Comparison of ENCODE assay signal across 31 cellular contexts in the genomic region with DNA sequence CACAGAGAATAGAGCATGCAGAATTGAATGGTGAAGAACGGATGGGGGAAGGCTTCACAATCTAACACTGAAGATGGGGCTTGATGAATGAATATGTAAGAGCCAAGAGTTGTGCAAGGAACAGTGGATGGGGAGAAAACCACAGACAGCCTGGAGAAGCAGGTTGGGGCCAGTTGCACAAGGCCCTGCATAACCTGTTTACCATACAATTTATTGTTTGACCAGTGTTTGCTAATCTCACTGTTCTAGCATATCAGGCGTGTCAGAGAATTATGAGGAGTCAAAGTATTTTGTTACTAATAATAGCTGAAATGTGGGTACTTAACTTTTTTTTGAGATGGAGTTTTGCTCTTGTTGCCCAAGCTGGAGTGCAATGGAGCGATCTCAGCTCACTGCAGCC. TPM values are rescaled to one million over a fixed set of nuclear protein-coding genes. Genes with fewer than 3 reads are reported as not detected.
DNase-seq lines count a peak whose midpoint lies in the region; ATAC-seq and TF ChIP-seq lines count a peak whose summit lies in the region.
"Had no signal": no experiment of that assay in that cellular context is flagged by ENCODE, and none has a peak within 500 bp of the region (broad histone marks: within the 10 kb centered on the region; RNA-seq: fewer than 3 reads in every experiment).

No MANE protein-coding gene starts in this region.

- H3K4me3 ChIP-seq in AG10803 (ENCODE audit: low read length) (no peak overlapping the region), LNCaP clone FGC (ENCODE audit: low read depth, low read length) (no peak overlapping the region)
- H3K4me3 ChIP-seq: BLaER1 treated with 17β-estradiol and CSF1 and Interleukin-3, amounts not matched to agents 10 nM and 100 nM; GM12878; Peyer's patch had no signal

- H3K27me3 ChIP-seq in foreskin keratinocyte, result no peaks in the 10 kb centered on the region
- H3K27me3 ChIP-seq: BLaER1 treated with 17β-estradiol and CSF1 and Interleukin-3, amounts not matched to agents 10 nM and 100 nM; Peyer's patch had no signal

- peaks cover 43% of the 10 kb centered on the region for H3K36me3 Mint-ChIP-seq in activated T-cell treated with anti-CD3 and anti-CD28 coated beads, Interleukin-2, amount 50 U/mL, for 4 hours (ENCODE audit: insufficient read depth)
- H3K36me3 Mint-ChIP-seq: natural killer cell had no signal

- H3K4me3 Mint-ChIP-seq in activated T-cell treated with anti-CD3 and anti-CD28 coated beads, Interleukin-2, amount 50 U/mL, for 4 hours, result no peak overlapping the region
- H3K4me3 Mint-ChIP-seq: brain; immature natural killer cell; mesothelial cell of epicardium; natural killer cell; stimulated activated effector memory CD8-positive, alpha-beta T cell treated with anti-CD3 and anti-CD28 coated beads, Interleukin-12 subunit alpha, Interleukin-12 subunit beta, amount 100 ng/mL, for 72 hours; T-helper 2 cell treated with Interferon-gamma antibody and Interleukin-4, amounts not matched to agents 5 μg/mL and 100 μg/mL, for 36 hours had no signal

- CTCF ChIA-PET in RWPE1 (lab: Yijun Ruan, JAX), result interaction anchor here (0.9 kb wide), 1 partner anchor 84 kb away, joined by 3 read pairs; no protein-coding TSS in a partner anchor

- peaks cover 18% of the 10 kb centered on the region for H3K4me1 Mint-ChIP-seq in activated T-cell treated with anti-CD3 and anti-CD28 coated beads, Interleukin-2, amount 50 U/mL, for 4 hours (ENCODE audit: low read depth)
- H3K4me1 Mint-ChIP-seq: brain; immature natural killer cell; mesothelial cell of epicardium; natural killer cell; stimulated activated effector memory CD8-positive, alpha-beta T cell treated with anti-CD3 and anti-CD28 coated beads, Interleukin-12 subunit alpha, Interleukin-12 subunit beta, amount 100 ng/mL, for 72 hours had no signal

- H3K9me3 Mint-ChIP-seq in activated T-cell treated with anti-CD3 and anti-CD28 coated beads, Interleukin-2, amount 50 U/mL, for 4 hours, result no peaks in the 10 kb centered on the region
- H3K9me3 Mint-ChIP-seq: immature natural killer cell; mesothelial cell of epicardium; natural killer cell; stimulated activated effector memory CD8-positive, alpha-beta T cell treated with anti-CD3 and anti-CD28 coated beads, Interleukin-12 subunit alpha, Interleukin-12 subunit beta, amount 100 ng/mL, for 72 hours; T-helper 2 cell treated with Interferon-gamma antibody and Interleukin-4, amounts not matched to agents 5 μg/mL and 100 μg/mL, for 36 hours had no signal

- no peaks in the 10 kb centered on the region for H3K4me1 ChIP-seq in foreskin keratinocyte
- H3K4me1 ChIP-seq: Peyer's patch had no signal

- H3K27me3 Mint-ChIP-seq in activated T-cell treated with anti-CD3 and anti-CD28 coated beads, Interleukin-2, amount 50 U/mL, for 4 hours (ENCODE audit: low read depth), result no peaks in the 10 kb centered on the region
- H3K27me3 Mint-ChIP-seq: brain had no signal

- ATAC-seq in foreskin keratinocyte (no peak), GM19023 (IDR thresholded peaks at IDR 0.05; ENCODE audit: unreplicated experiment) (no peak), HG02588 (IDR thresholded peaks at IDR 0.05; ENCODE audit: unreplicated experiment) (no peak)
- ATAC-seq in activated T-cell treated with anti-CD3 and anti-CD28 coated beads, Interleukin-2, amount 50 U/mL, for 4 hours, result no peak
- ATAC-seq: GM12878; natural killer cell; stimulated activated effector memory CD8-positive, alpha-beta T cell treated with anti-CD3 and anti-CD28 coated beads, Interleukin-12 subunit alpha, Interleukin-12 subunit beta, amount 100 ng/mL, for 72 hours had no signal

- POLR2A ChIA-PET in RWPE1 (lab: Yijun Ruan, JAX; ENCODE audit: low non-redundant PET), result no interaction called here

- DNase-seq in AG10803 (ENCODE audit: low read depth) (peak; percentile 5), LNCaP clone FGC (ENCODE audit: low read depth) (peak; percentile 58), RWPE1 (ENCODE audit: low spot score) (peak; percentile 36), foreskin keratinocyte (peak; percentile 40 to 54)
- DNase-seq in activated T-cell treated with anti-CD3 and anti-CD28 coated beads, Interleukin-2, amount 50 U/mL, for 4 hours, result no peak
- no peak for DNase-seq in activated effector memory CD4-positive, alpha-beta T cell treated with anti-CD3 and anti-CD28 coated beads, Interleukin-2, amount 50 U/mL, for 16 hours
- DNase-seq: ACHN; activated CD4-positive, alpha-beta T cell treated with anti-CD3 and anti-CD28 coated beads, Interleukin-2, amount 50 U/mL, for 48 hours; effector CD4-positive, alpha-beta T cell; erythroblast; foreskin melanocyte; hippocampal formation; immature natural killer cell; Karpas-422; natural killer cell; NCI-H2081; NCI-H446 treated with DMSO at 0.1 percent for 48 hours; Peyer's patch; substantia nigra had no signal

- no peak overlapping the region for H3K27ac ChIP-seq in RWPE1
- H3K27ac ChIP-seq in foreskin keratinocyte, result no peak overlapping the region
- H3K27ac ChIP-seq: BLaER1 treated with 17β-estradiol and CSF1 and Interleukin-3, amounts not matched to agents 10 nM and 100 nM; Peyer's patch had no signal

- TF ChIP-seq CTCF in AG10803 (conservative IDR thresholded peaks at IDR 0.05; ENCODE audit: low read length), result no peak
- no peak for TF ChIP-seq CTCF in LNCaP clone FGC (IDR thresholded peaks at IDR 0.05; ENCODE audit: control insufficient read depth, extremely low read depth, insufficient read depth)
- TF ChIP-seq CTCF in RWPE1 (conservative IDR thresholded peaks at IDR 0.05; ENCODE audit: low read depth), result no peak
- no peak for TF ChIP-seq CTCF in foreskin keratinocyte (conservative IDR thresholded peaks at IDR 0.05)

RNA-seq across cellular contexts. Expression of gene LINS1, which starts 36.4 kb away (rescaled TPM):
- 11.9 and 12.4 TPM in 2 replicates for total RNA-seq in foreskin keratinocyte
- 4.4 and 5.5 TPM in 2 replicates for polyA plus RNA-seq in foreskin keratinocyte
- 10 to 100 TPM; 47.9 to 56.7 (median 51.9) TPM for total RNA-seq in activated T-cell treated with anti-CD3 and anti-CD28 coated beads, Interleukin-2, amount 50 U/mL, for 4 hours

RNA-seq across cellular contexts. Expression of gene ASB7, which starts 36.8 kb away (rescaled TPM):
- total RNA-seq in foreskin keratinocyte, result 10.9 and 11.8 TPM in 2 replicates
- 3.3 and 3.7 TPM in 2 replicates for polyA plus RNA-seq in foreskin keratinocyte
- total RNA-seq in activated T-cell treated with anti-CD3 and anti-CD28 coated beads, Interleukin-2, amount 50 U/mL, for 4 hours, result 10 to 100 TPM; 12.1 to 16.0 (median 15.5) TPM

RNA-seq across cellular contexts. Expression of gene CERS3, which starts 36.8 kb away (rescaled TPM):
- 12.1 and 14.1 TPM in 2 replicates for total RNA-seq in foreskin keratinocyte
- polyA plus RNA-seq in foreskin keratinocyte, result 11.2 and 14.3 TPM in 2 replicates
- under 1 TPM; 0.16 to 0.45 (median 0.18) TPM for total RNA-seq in activated T-cell treated with anti-CD3 and anti-CD28 coated beads, Interleukin-2, amount 50 U/mL, for 4 hours
- total RNA-seq: Daoy, GM12878, H4, osteocyte, Peyer's patch, SK-MEL-5 had no signal
- polyA plus RNA-seq: GM12878 had no signal

Comparison
In these comparisons a context has a peak if more than half of its experiments do, and no peak if none do; other contexts are left out.
1. DNase-seq: peak in AG10803 (single experiment), LNCaP clone FGC (single experiment), RWPE1 (single experiment) and foreskin keratinocyte (2 of 2); none in activated T-cell treated with anti-CD3 and anti-CD28 coated beads, Interleukin-2, amount 50 U/mL, for 4 hours (single experiment) and activated effector memory CD4-positive, alpha-beta T cell treated with anti-CD3 and anti-CD28 coated beads, Interleukin-2, amount 50 U/mL, for 16 hours (single experiment).